Comparison of ENCODE assay signal across 25 cellular contexts in the genomic region with DNA sequence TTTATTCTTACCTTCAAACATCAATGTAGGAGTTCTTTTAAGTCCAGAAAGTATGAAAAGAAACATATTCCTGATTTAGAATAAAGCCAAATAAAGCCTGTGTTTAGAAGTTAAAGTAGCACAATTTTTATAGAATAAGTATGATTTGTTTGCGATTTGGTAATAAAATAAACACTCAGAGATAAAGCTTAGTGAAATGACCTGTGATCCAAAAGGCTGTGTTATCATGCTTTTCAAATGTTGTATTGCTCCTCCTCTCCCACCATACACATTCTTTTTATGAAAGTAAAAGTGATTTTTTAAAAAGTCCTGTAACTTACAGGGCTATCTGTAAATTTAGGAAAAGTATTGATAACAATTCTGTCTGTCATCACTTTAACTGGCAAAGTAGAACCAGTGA.
"Had no signal": no experiment of that assay in that cellular context is flagged by ENCODE, and none has a peak within 500 bp of the region (broad histone marks: within the 10 kb centered on the region; RNA-seq: fewer than 3 reads in every experiment).

No MANE protein-coding gene starts in this region.

- H3K4me1 ChIP-seq: gastrocnemius medialis, parathyroid adenoma, psoas muscle, right atrium auricular region, tibial artery had no signal

- H3K27me3 Mint-ChIP-seq: activated B cell treated with CpG ODN at 0.5 μM for 24 hours; activated CD8-positive, alpha-beta T cell treated with anti-CD3 and anti-CD28 coated beads for 36 hours; activated T-helper 17 cell treated with anti-CD3 and anti-CD28 coated beads, Interleukin-2, amount 50 U/mL, for 72 hours; dendritic cell treated with granulocyte-macrophage colony-stimulating factor and Interleukin-4, amounts not matched to agents 40 ng/mL and 50 ng/mL, for 4 days; naive B cell; stimulated activated naive B cell treated with anti-CD40 and anti-IgM and Interleukin-4, amounts not matched to agents 10 μg/mL and 1 μg/mL and 100 μg/mL, for 72 hours; T-helper 17 cell had no signal

- H3K9me3 Mint-ChIP-seq: activated B cell treated with CpG ODN at 0.5 μM for 24 hours; activated CD8-positive, alpha-beta T cell treated with anti-CD3 and anti-CD28 coated beads for 36 hours; activated T-cell treated with anti-CD3 and anti-CD28 coated beads, Interleukin-2, amount 50 U/mL, for 4 hours; activated T-helper 17 cell treated with anti-CD3 and anti-CD28 coated beads, Interleukin-2, amount 50 U/mL, for 72 hours; dendritic cell treated with granulocyte-macrophage colony-stimulating factor and Interleukin-4, amounts not matched to agents 40 ng/mL and 50 ng/mL, for 4 days; naive B cell; stimulated activated naive B cell treated with anti-CD40 and anti-IgM and Interleukin-4, amounts not matched to agents 10 μg/mL and 1 μg/mL and 100 μg/mL, for 72 hours had no signal

- H3K27ac Mint-ChIP-seq: activated B cell treated with CpG ODN at 0.5 μM for 24 hours; activated CD8-positive, alpha-beta T cell treated with anti-CD3 and anti-CD28 coated beads for 36 hours; activated T-helper 17 cell treated with anti-CD3 and anti-CD28 coated beads, Interleukin-2, amount 50 U/mL, for 72 hours; dendritic cell treated with granulocyte-macrophage colony-stimulating factor and Interleukin-4, amounts not matched to agents 40 ng/mL and 50 ng/mL, for 4 days; stimulated activated naive B cell treated with anti-CD40 and anti-IgM and Interleukin-4, amounts not matched to agents 10 μg/mL and 1 μg/mL and 100 μg/mL, for 72 hours; T-helper 17 cell had no signal

- ATAC-seq: activated CD8-positive, alpha-beta T cell treated with anti-CD3 and anti-CD28 coated beads for 36 hours; activated T-cell treated with anti-CD3 and anti-CD28 coated beads, Interleukin-2, amount 50 U/mL, for 4 hours; activated T-helper 17 cell treated with anti-CD3 and anti-CD28 coated beads, Interleukin-2, amount 50 U/mL, for 72 hours; gastrocnemius medialis; psoas muscle; stimulated activated naive B cell treated with anti-CD40 and anti-IgM and Interleukin-4, amounts not matched to agents 10 μg/mL and 1 μg/mL and 100 μg/mL, for 72 hours; T-helper 17 cell had no signal

- H3K4me3 ChIP-seq: gastrocnemius medialis, psoas muscle, right atrium auricular region, stomach, tibial artery had no signal

- H3K9me3 ChIP-seq: gastrocnemius medialis, psoas muscle, right atrium auricular region, stomach, tibial artery had no signal

- DNase-seq: activated B cell treated with CpG ODN at 0.5 μM for 24 hours; activated CD4-positive, alpha-beta T cell treated with anti-CD3 and anti-CD28 coated beads, Interleukin-2, amount 50 U/mL, for 1 hour; activated CD8-positive, alpha-beta T cell treated with anti-CD3 and anti-CD28 coated beads for 36 hours; activated gamma-delta T cell treated with Interleukin-2 at 50 U/mL for 16 hours; activated naive CD4-positive, alpha-beta T cell treated with anti-CD3 and anti-CD28 coated beads, Interleukin-2, amount 50 U/mL, for 16 hours; activated T-cell treated with anti-CD3 and anti-CD28 coated beads, Interleukin-2, amount 50 U/mL, for 4 hours; amniotic stem cell; effector CD4-positive, alpha-beta T cell; gastrocnemius medialis; glutamatergic neuron; islet precursor cell; mammary epithelial cell; naive B cell; occipital lobe; psoas muscle; stimulated activated CD4-positive, alpha-beta T cell treated with anti-CD3 and anti-CD28 coated beads, Interleukin-15, amount 100 ng/mL, for 24 hours; stimulated activated CD4-positive, alpha-beta T cell treated with anti-CD3 and anti-CD28 coated beads, Interleukin-2, amount 100 ng/mL, for 24 hours; stimulated activated naive B cell treated with anti-CD40 and anti-IgM and Interleukin-4, amounts not matched to agents 10 μg/mL and 1 μg/mL and 100 μg/mL, for 72 hours; stomach; T-helper 17 cell; tibial artery had no signal

- H2AFZ ChIP-seq: parathyroid adenoma had no signal

- H3K4me1 Mint-ChIP-seq: activated T-helper 17 cell treated with anti-CD3 and anti-CD28 coated beads, Interleukin-2, amount 50 U/mL, for 72 hours had no signal

- H3K27me3 ChIP-seq: gastrocnemius medialis, right atrium auricular region, stomach, tibial artery had no signal

- H3K27ac ChIP-seq: gastrocnemius medialis, parathyroid adenoma, psoas muscle, right atrium auricular region, tibial artery had no signal

- H3K4me3 Mint-ChIP-seq: activated B cell treated with CpG ODN at 0.5 μM for 24 hours; activated CD8-positive, alpha-beta T cell treated with anti-CD3 and anti-CD28 coated beads for 36 hours; activated T-cell treated with anti-CD3 and anti-CD28 coated beads, Interleukin-2, amount 50 U/mL, for 4 hours; activated T-helper 17 cell treated with anti-CD3 and anti-CD28 coated beads, Interleukin-2, amount 50 U/mL, for 72 hours; dendritic cell treated with granulocyte-macrophage colony-stimulating factor and Interleukin-4, amounts not matched to agents 40 ng/mL and 50 ng/mL, for 4 days; naive B cell; stimulated activated naive B cell treated with anti-CD40 and anti-IgM and Interleukin-4, amounts not matched to agents 10 μg/mL and 1 μg/mL and 100 μg/mL, for 72 hours; T-helper 17 cell had no signal

- H3K79me2 ChIP-seq: parathyroid adenoma had no signal
